Comparison of ENCODE assay signal across 22 cellular contexts in the genomic region with DNA sequence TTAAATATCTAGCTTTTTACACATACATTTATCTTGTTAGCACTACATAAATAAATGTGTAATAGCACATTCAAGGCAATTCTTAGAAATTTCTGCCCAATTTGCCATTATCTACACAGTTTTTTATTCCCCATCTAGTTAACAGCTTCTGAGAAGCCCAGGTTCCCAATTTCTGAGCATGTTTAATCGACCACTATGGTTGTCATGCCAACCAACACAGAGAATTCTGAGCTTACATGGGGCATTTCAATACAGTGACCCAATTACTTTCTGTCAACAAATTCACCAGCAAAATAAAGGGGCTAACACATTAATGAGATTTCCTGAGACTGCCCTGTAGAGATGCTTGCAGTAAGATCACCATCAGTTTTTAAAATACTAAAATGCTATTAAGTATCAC. TPM values are rescaled to one million over a fixed set of nuclear protein-coding genes. Genes with fewer than 3 reads are reported as not detected.
"Had no signal": no experiment of that assay in that cellular context is flagged by ENCODE, and none has a peak within 500 bp of the region (broad histone marks: within the 10 kb centered on the region; RNA-seq: fewer than 3 reads in every experiment).

No MANE protein-coding gene starts in this region.

- H3K4me1 ChIP-seq: body of pancreas, esophagus muscularis mucosa, gastroesophageal sphincter, pancreas had no signal

- H3K9me3 Mint-ChIP-seq: activated CD4-positive, alpha-beta T cell treated with anti-CD3 and anti-CD28 coated beads, Interleukin-2, amount 10 ng/mL, durations not matched to agents 24 days and 14 days; activated CD8-positive, alpha-beta T cell treated with anti-CD3 and anti-CD28 coated beads for 36 hours; activated naive CD8-positive, alpha-beta T cell treated with anti-CD3 and anti-CD28 coated beads, Interleukin-2, amount 10 ng/mL, durations not matched to agents 7 days and 5 days; activated T-cell treated with anti-CD3 and anti-CD28 coated beads, Interleukin-2, amount 50 U/mL, for 24 hours; activated T-helper 2 cell treated with anti-CD3 and anti-CD28 coated beads, Interferon-gamma antibody, Interleukin-2, Interleukin-4, amounts not matched to agents 10 μg/mL and 5 μg/mL and 100 μg/mL, durations not matched to agents 14 hours and 24 hours and 36 hours had no signal

- ATAC-seq: activated CD8-positive, alpha-beta T cell treated with anti-CD3 and anti-CD28 coated beads for 36 hours; body of pancreas; gastroesophageal sphincter; naive thymus-derived CD4-positive, alpha-beta T cell; pancreas; sciatic nerve; stimulated activated naive CD8-positive, alpha-beta T cell treated with anti-CD3 and anti-CD28 coated beads, Interleukin-15, amount 100 ng/mL, for 72 hours had no signal

- H3K4me1 Mint-ChIP-seq: activated CD4-positive, alpha-beta T cell treated with anti-CD3 and anti-CD28 coated beads, Interleukin-2, amount 10 ng/mL, durations not matched to agents 24 days and 14 days; activated naive CD8-positive, alpha-beta T cell treated with anti-CD3 and anti-CD28 coated beads, Interleukin-2, amount 10 ng/mL, durations not matched to agents 7 days and 5 days; naive thymus-derived CD4-positive, alpha-beta T cell; stimulated activated naive CD8-positive, alpha-beta T cell treated with anti-CD3 and anti-CD28 coated beads, Interleukin-15, amount 100 ng/mL, for 72 hours had no signal

- H3K27me3 ChIP-seq: body of pancreas, esophagus muscularis mucosa, gastroesophageal sphincter, neutrophil, pancreas had no signal

- H3K27ac Mint-ChIP-seq: activated CD4-positive, alpha-beta T cell treated with anti-CD3 and anti-CD28 coated beads, Interleukin-2, amount 10 ng/mL, durations not matched to agents 24 days and 14 days; activated CD8-positive, alpha-beta T cell treated with anti-CD3 and anti-CD28 coated beads for 36 hours; activated naive CD8-positive, alpha-beta T cell treated with anti-CD3 and anti-CD28 coated beads, Interleukin-2, amount 10 ng/mL, durations not matched to agents 7 days and 5 days; activated T-cell treated with anti-CD3 and anti-CD28 coated beads, Interleukin-2, amount 50 U/mL, for 24 hours; activated T-helper 2 cell treated with anti-CD3 and anti-CD28 coated beads, Interferon-gamma antibody, Interleukin-2, Interleukin-4, amounts not matched to agents 10 μg/mL and 5 μg/mL and 100 μg/mL, durations not matched to agents 14 hours and 24 hours and 36 hours; naive thymus-derived CD4-positive, alpha-beta T cell; stimulated activated naive CD8-positive, alpha-beta T cell treated with anti-CD3 and anti-CD28 coated beads, Interleukin-15, amount 100 ng/mL, for 72 hours had no signal

- H3K36me3 ChIP-seq: esophagus muscularis mucosa, gastroesophageal sphincter, neutrophil, pancreas had no signal

- H3K9me3 ChIP-seq: body of pancreas, esophagus muscularis mucosa, gastroesophageal sphincter, neutrophil, pancreas had no signal

- H3K4me3 Mint-ChIP-seq: activated CD4-positive, alpha-beta T cell treated with anti-CD3 and anti-CD28 coated beads, Interleukin-2, amount 10 ng/mL, durations not matched to agents 24 days and 14 days; activated CD8-positive, alpha-beta T cell treated with anti-CD3 and anti-CD28 coated beads for 36 hours; activated naive CD8-positive, alpha-beta T cell treated with anti-CD3 and anti-CD28 coated beads, Interleukin-2, amount 10 ng/mL, durations not matched to agents 7 days and 5 days; activated T-cell treated with anti-CD3 and anti-CD28 coated beads, Interleukin-2, amount 50 U/mL, for 24 hours; naive thymus-derived CD4-positive, alpha-beta T cell; stimulated activated naive CD8-positive, alpha-beta T cell treated with anti-CD3 and anti-CD28 coated beads, Interleukin-15, amount 100 ng/mL, for 72 hours had no signal

- H3K4me3 ChIP-seq: body of pancreas, esophagus muscularis mucosa, gastroesophageal sphincter, pancreas, smooth muscle cell had no signal

- H3K36me3 Mint-ChIP-seq: activated naive CD8-positive, alpha-beta T cell treated with anti-CD3 and anti-CD28 coated beads, Interleukin-2, amount 10 ng/mL, durations not matched to agents 7 days and 5 days; naive thymus-derived CD4-positive, alpha-beta T cell had no signal

- H3K27me3 Mint-ChIP-seq: activated CD4-positive, alpha-beta T cell treated with anti-CD3 and anti-CD28 coated beads, Interleukin-2, amount 10 ng/mL, durations not matched to agents 24 days and 14 days; activated CD8-positive, alpha-beta T cell treated with anti-CD3 and anti-CD28 coated beads for 36 hours; activated naive CD8-positive, alpha-beta T cell treated with anti-CD3 and anti-CD28 coated beads, Interleukin-2, amount 10 ng/mL, durations not matched to agents 7 days and 5 days; activated T-cell treated with anti-CD3 and anti-CD28 coated beads, Interleukin-2, amount 50 U/mL, for 24 hours; naive thymus-derived CD4-positive, alpha-beta T cell; stimulated activated naive CD8-positive, alpha-beta T cell treated with anti-CD3 and anti-CD28 coated beads, Interleukin-15, amount 100 ng/mL, for 72 hours had no signal

- H3K27ac ChIP-seq: body of pancreas, esophagus muscularis mucosa, gastroesophageal sphincter, neutrophil, pancreas had no signal

- DNase-seq: activated CD4-positive, alpha-beta T cell treated with anti-CD3 and anti-CD28 coated beads, Interleukin-2, amount 10 ng/mL, durations not matched to agents 24 days and 14 days; activated CD8-positive, alpha-beta T cell treated with anti-CD3 and anti-CD28 coated beads for 36 hours; activated naive CD4-positive, alpha-beta T cell treated with Interleukin-2 at 50 U/mL for 16 hours; activated naive CD8-positive, alpha-beta T cell treated with anti-CD3 and anti-CD28 coated beads, Interleukin-2, amount 10 ng/mL, durations not matched to agents 7 days and 5 days; activated T-cell treated with anti-CD3 and anti-CD28 coated beads, Interleukin-2, amount 50 U/mL, for 24 hours; body of pancreas; central memory CD4-positive, alpha-beta T cell; cortex of kidney; effector CD4-positive, alpha-beta T cell; mesenchymal stem cell; naive thymus-derived CD4-positive, alpha-beta T cell; pancreas; stimulated activated CD4-positive, alpha-beta T cell treated with anti-CD3 and anti-CD28 coated beads, Interleukin-4, amount 100 ng/mL, for 1 hour; stimulated activated naive CD8-positive, alpha-beta T cell treated with anti-CD3 and anti-CD28 coated beads, Interleukin-15, amount 100 ng/mL, for 72 hours; T-helper 9 cell; trophoblast cell had no signal

RNA-seq across cellular contexts. Expression of a gene that starts 22.0 kb away (rescaled TPM):
- total RNA-seq: activated CD4-positive, alpha-beta T cell treated with anti-CD3 and anti-CD28 coated beads, Interleukin-2, amount 10 ng/mL, durations not matched to agents 24 days and 14 days; activated CD8-positive, alpha-beta T cell treated with anti-CD3 and anti-CD28 coated beads for 36 hours; activated naive CD8-positive, alpha-beta T cell treated with anti-CD3 and anti-CD28 coated beads, Interleukin-2, amount 10 ng/mL, durations not matched to agents 7 days and 5 days; activated T-helper 2 cell treated with anti-CD3 and anti-CD28 coated beads, Interferon-gamma antibody, Interleukin-2, Interleukin-4, amounts not matched to agents 10 μg/mL and 5 μg/mL and 100 μg/mL, durations not matched to agents 14 hours and 24 hours and 36 hours; naive thymus-derived CD4-positive, alpha-beta T cell; smooth muscle cell had no signal
- polyA plus RNA-seq: naive thymus-derived CD4-positive, alpha-beta T cell; smooth muscle cell had no signal
